Comparison of ENCODE assay signal across 33 cellular contexts in genomic region chr2:167318581-167318980, GRCh38. TPM values are rescaled to one million over a fixed set of nuclear protein-coding genes. Genes with fewer than 3 reads are reported as not detected.
"Had no signal": no experiment of that assay in that cellular context is flagged by ENCODE, and none has a peak within 500 bp of the region (broad histone marks: within the 10 kb centered on the region; RNA-seq: fewer than 3 reads in every experiment).

No MANE protein-coding gene starts in this region.

- H3K36me3 ChIP-seq: ascending aorta, esophagus muscularis mucosa, gastrocnemius medialis, heart left ventricle had no signal

- H3K27me3 ChIP-seq: ascending aorta, body of pancreas, esophagus muscularis mucosa, foreskin keratinocyte, gastrocnemius medialis, heart left ventricle had no signal

- ATAC-seq: activated CD4-positive, alpha-beta T cell treated with anti-CD3 and anti-CD28 coated beads for 36 hours; activated CD8-positive, alpha-beta memory T cell treated with anti-CD3 and anti-CD28 coated beads, Interleukin-2, amount 10 ng/mL, durations not matched to agents 7 days and 5 days; activated CD8-positive, alpha-beta T cell treated with anti-CD3 and anti-CD28 coated beads, Interleukin-2, amount 10 ng/mL, durations not matched to agents 7 days and 5 days; activated naive CD4-positive, alpha-beta T cell treated with anti-CD3 and anti-CD28 coated beads, Interleukin-2, amount 50 U/mL, for 72 hours; activated T-cell treated with anti-CD3 and anti-CD28 coated beads, Interleukin-2, amount 50 U/mL, for 72 hours; body of pancreas; effector memory CD8-positive, alpha-beta T cell; foreskin keratinocyte; gastrocnemius medialis; heart left ventricle had no signal

- H3K9me3 ChIP-seq: ascending aorta, body of pancreas, esophagus muscularis mucosa, gastrocnemius medialis, heart left ventricle had no signal

- H3K4me1 ChIP-seq: ascending aorta, body of pancreas, esophagus muscularis mucosa, foreskin keratinocyte, gastrocnemius medialis, heart left ventricle had no signal

- H3K27ac ChIP-seq: ascending aorta, body of pancreas, esophagus muscularis mucosa, foreskin keratinocyte, gastrocnemius medialis, heart left ventricle had no signal

- H3K4me3 ChIP-seq: ascending aorta, body of pancreas, esophagus muscularis mucosa, gastrocnemius medialis, heart left ventricle had no signal

- DNase-seq: activated CD4-positive, alpha-beta memory T cell treated with anti-CD3 and anti-CD28 coated beads for 36 hours; activated CD4-positive, alpha-beta T cell treated with anti-CD3 and anti-CD28 coated beads for 36 hours; activated CD4-positive, alpha-beta T cell treated with anti-CD3 and anti-CD28 coated beads, Interleukin-2, amount 10 ng/mL, durations not matched to agents 24 days and 14 days; activated CD4-positive, CD25-positive, alpha-beta regulatory T cell; activated CD4-positive, CD25-positive, alpha-beta regulatory T cell treated with anti-CD3 and anti-CD28 coated beads, Interleukin-2, amount 50 U/mL, for 72 hours; activated CD8-positive, alpha-beta memory T cell treated with anti-CD3 and anti-CD28 coated beads, Interleukin-2, amount 10 ng/mL, durations not matched to agents 7 days and 5 days; activated CD8-positive, alpha-beta memory T cell treated with anti-CD3 and anti-CD28 coated beads, Interleukin-2, amount 50 U/mL, for 4 hours; activated CD8-positive, alpha-beta T cell treated with anti-CD3 and anti-CD28 coated beads, Interleukin-2, amount 10 ng/mL, durations not matched to agents 7 days and 5 days; activated gamma-delta T cell; activated naive CD4-positive, alpha-beta T cell; activated naive CD4-positive, alpha-beta T cell treated with anti-CD3 and anti-CD28 coated beads, Interleukin-2, amount 10 ng/mL, durations not matched to agents 7 days and 5 days; activated naive CD8-positive, alpha-beta T cell treated with anti-CD3 and anti-CD28 coated beads, Interleukin-2, amount 10 ng/mL, durations not matched to agents 7 days and 5 days; activated T-cell treated with anti-CD3 and anti-CD28 coated beads for 4 hours; activated T-cell treated with anti-CD3 and anti-CD28 coated beads, Interleukin-2, amount 50 U/mL, for 24 hours; activated T-cell treated with anti-CD3 and anti-CD28 coated beads, Interleukin-2, amount 50 U/mL, for 72 hours; body of pancreas; caudate nucleus; cerebellar nuclear complex; cortex of kidney; dermis blood vessel endothelial cell; effector CD4-positive, alpha-beta T cell; effector memory CD8-positive, alpha-beta T cell; erythroblast; foreskin keratinocyte; gastrocnemius medialis; glutamatergic neuron; heart left ventricle; T-helper 2 cell had no signal

RNA-seq across cellular contexts. Expression of gene B3GALT1, which starts 25.8 kb away (rescaled TPM):
- total RNA-seq: activated CD4-positive, alpha-beta memory T cell treated with anti-CD3 and anti-CD28 coated beads for 36 hours; activated CD4-positive, alpha-beta T cell treated with anti-CD3 and anti-CD28 coated beads, Interleukin-2, amount 10 ng/mL, durations not matched to agents 24 days and 14 days; activated CD8-positive, alpha-beta memory T cell treated with anti-CD3 and anti-CD28 coated beads for 36 hours; activated CD8-positive, alpha-beta memory T cell treated with anti-CD3 and anti-CD28 coated beads, Interleukin-2, amount 10 ng/mL, durations not matched to agents 7 days and 5 days; activated CD8-positive, alpha-beta T cell treated with anti-CD3 and anti-CD28 coated beads, Interleukin-2, amount 10 ng/mL, durations not matched to agents 7 days and 5 days; activated naive CD8-positive, alpha-beta T cell treated with anti-CD3 and anti-CD28 coated beads, Interleukin-2, amount 10 ng/mL, durations not matched to agents 7 days and 5 days; activated T-cell treated with anti-CD3 and anti-CD28 coated beads, Interleukin-2, amount 50 U/mL, for 72 hours; dermis blood vessel endothelial cell; foreskin keratinocyte; T-helper 1 cell treated with Interleukin-12 subunit alpha and Interleukin-12 subunit beta and Interleukin-4 antibody, amounts not matched to agents 30 ng/mL and 1 ng/mL, for 36 hours had no signal
